In genomic region chr1:207454046-207454964, GRCh38 we compare ENCODE assay signal across 8 cellular contexts. TPM values are rescaled to one million over a fixed set of nuclear protein-coding genes. Genes with fewer than 3 reads are reported as not detected.
DNase-seq lines count a peak whose midpoint lies in the region; ATAC-seq lines count a peak whose summit lies in the region.

Gene CR2, plus strand, starts transcription at chr1:207454328. Its CDS starts 91 bp downstream, at chr1:207454419.

- H3K4me1 ChIP-seq in aorta (ENCODE audit: control insufficient read depth in 1 of 2, insufficient read depth in 2 of 2, low read length in 2 of 2): no peaks in the 10 kb centered on the region

- ATAC-seq in GM18517 (IDR thresholded peaks at IDR 0.05; ENCODE audit: unreplicated experiment) (peak; percentile 73), HG02763 (IDR thresholded peaks at IDR 0.05; ENCODE audit: unreplicated experiment) (peak; percentile 79), aorta (ENCODE audit: low FRiP score) (peak; percentile 36)
- ATAC-seq in activated T-helper 17 cell treated with anti-CD3 and anti-CD28 coated beads, Interleukin-2, amount 50 U/mL, for 72 hours (replicated peaks): peak; percentile 82

- H3K9me3 Mint-ChIP-seq in activated T-helper 17 cell treated with anti-CD3 and anti-CD28 coated beads, Interleukin-2, amount 50 U/mL, for 72 hours: no peaks in the 10 kb centered on the region

- DNase-seq in NCI-H345 (lab: John Stamatoyannopoulos, UW): peak; percentile 44
- peak; percentile 73 for DNase-seq in cardiac septum (ENCODE audit: low spot score)
- DNase-seq in posterior vena cava (ENCODE audit: low spot score): peak; percentile 79
- peak; percentile 45 to 76 for DNase-seq in aorta
- DNase-seq in NK-92 treated with Interleukin-12 subunit alpha and Interleukin-12 subunit beta, amount 100 ng/mL, for 24 hours (lab: John Stamatoyannopoulos, UW): no peak

- H3K36me3 ChIP-seq in aorta (ENCODE audit: control insufficient read depth in 1 of 2, insufficient read depth in 2 of 2, low read length in 1 of 2): no peaks in the 10 kb centered on the region

- peaks cover 2% of the 10 kb centered on the region for H3K9me3 ChIP-seq in aorta (ENCODE audit: control insufficient read depth, low read length)

- 2 to 3% methylated on average over 63 to 75 of the region's 75 CpGs for WGBS in aorta, 2 donors

- peak within 1 kb of the TSS; percentile 62 for H3K4me3 Mint-ChIP-seq in activated T-helper 17 cell treated with anti-CD3 and anti-CD28 coated beads, Interleukin-2, amount 50 U/mL, for 72 hours

- H3K27me3 Mint-ChIP-seq in activated T-helper 17 cell treated with anti-CD3 and anti-CD28 coated beads, Interleukin-2, amount 50 U/mL, for 72 hours: peaks cover 15% of the 10 kb centered on the region

- no peak within 1 kb of the TSS for H3K27ac ChIP-seq in aorta (ENCODE audit: low read depth in 1 of 2, low read length in 2 of 2)

- no peaks in the 10 kb centered on the region for H3K27me3 ChIP-seq in aorta (ENCODE audit: control insufficient read depth in 1 of 2, insufficient read depth in 2 of 2, low read length in 1 of 2)

- peak within 1 kb of the TSS; percentile 20 to 25 for H3K4me3 ChIP-seq in aorta (ENCODE audit: low read length in 2 of 2)

- H3K36me3 Mint-ChIP-seq in activated T-helper 17 cell treated with anti-CD3 and anti-CD28 coated beads, Interleukin-2, amount 50 U/mL, for 72 hours (ENCODE audit: low read depth): no peaks in the 10 kb centered on the region

- intact Hi-C loops in cardiac septum (cut with DNase I): no loop called here
- intact Hi-C loops in posterior vena cava (cut with DNase I): no loop called here
- intact Hi-C loops in aorta (cut with DNase I): no loop called here

- no peak within 1 kb of the TSS for H3K27ac Mint-ChIP-seq in activated T-helper 17 cell treated with anti-CD3 and anti-CD28 coated beads, Interleukin-2, amount 50 U/mL, for 72 hours

- H3K4me1 Mint-ChIP-seq in activated T-helper 17 cell treated with anti-CD3 and anti-CD28 coated beads, Interleukin-2, amount 50 U/mL, for 72 hours: peaks cover 6% of the 10 kb centered on the region

RNA-seq across cellular contexts. Expression of gene CR2, which starts in this region (rescaled TPM):
- total RNA-seq in activated T-helper 17 cell treated with anti-CD3 and anti-CD28 coated beads, Interleukin-2, amount 50 U/mL, for 72 hours: under 1 TPM in 1 of 2 donors, not detected in 1; 0.42 TPM
- total RNA-seq in cardiac septum (not detected), posterior vena cava (1 to 10 TPM in 1 of 2 donors, under 1 TPM in 1; 0.19 to 1.1 TPM), aorta (under 1 TPM in 1 of 2 donors, not detected in 1; 0.58 TPM)
- under 1 TPM; 0.13 to 0.36 TPM for polyA plus RNA-seq in aorta

Comparison
In these comparisons a context has a peak if more than half of its experiments do, and no peak if none do; other contexts are left out.
1. Peak in ATAC-seq in activated T-helper 17 cell treated with anti-CD3 and anti-CD28 coated beads, Interleukin-2, amount 50 U/mL, for 72 hours; RNA of the gene not detected or under 1 TPM.
2. Peak in DNase-seq in cardiac septum; RNA of the gene not detected or under 1 TPM.
3. Peak in DNase-seq, ATAC-seq and H3K4me3 ChIP-seq in aorta; RNA of the gene not detected or under 1 TPM.